In genomic region chr18:70046796-70047195, GRCh38 we compare ENCODE assay signal across 24 cellular contexts.
A peak's percentile ranks its signal among the peaks of the same experiment; 100 is the strongest.
DNase-seq lines count a peak whose midpoint lies in the region; ATAC-seq and TF ChIP-seq lines count a peak whose summit lies in the region.
"Had no signal": no experiment of that assay in that cellular context is flagged by ENCODE, and none has a peak within 500 bp of the region (broad histone marks: within the 10 kb centered on the region; RNA-seq: fewer than 3 reads in every experiment).

No MANE protein-coding gene starts in this region.

- WGBS in smooth muscle cell (ENCODE audit: low lambda C conversion rate) = 74% methylated on average over 1 of the region's 1 CpG

- peak overlapping the region; percentile 90 for H3K27ac ChIP-seq in smooth muscle cell (ENCODE audit: low read depth)
- H3K27ac ChIP-seq: BLaER1, neutrophil, Peyer's patch, psoas muscle, WERI-Rb-1 had no signal

- no peaks in the 10 kb centered on the region for H3K36me3 ChIP-seq in adipocyte (ENCODE audit: control insufficient read depth, insufficient read depth, low read length, severe bottlenecking)
- no peaks in the 10 kb centered on the region for H3K36me3 ChIP-seq in smooth muscle cell (ENCODE audit: low read depth)
- H3K36me3 ChIP-seq: neutrophil, Peyer's patch, WERI-Rb-1 had no signal

- peaks cover 7% of the 10 kb centered on the region for H3F3A ChIP-seq in smooth muscle cell (ENCODE audit: low read depth)

- H3K9ac ChIP-seq in adipocyte (ENCODE audit: low read length) = peak overlapping the region; percentile 3
- H3K9ac ChIP-seq in smooth muscle cell (ENCODE audit: low read depth) = no peak overlapping the region
- H3K9ac ChIP-seq: BLaER1 had no signal

- no peak for ATAC-seq in HG02852 (IDR thresholded peaks at IDR 0.05; ENCODE audit: unreplicated experiment)

- H3K27me3 ChIP-seq in adipocyte (replicated peaks; ENCODE audit: control insufficient read depth, insufficient read depth, low read length) = no peaks in the 10 kb centered on the region
- no peaks in the 10 kb centered on the region for H3K27me3 ChIP-seq in smooth muscle cell (ENCODE audit: low read depth)
- H3K27me3 ChIP-seq: BLaER1, heart right ventricle, neutrophil, Peyer's patch had no signal

- H4K20me1 ChIP-seq in smooth muscle cell (ENCODE audit: low read depth) = no peaks in the 10 kb centered on the region
- H4K20me1 ChIP-seq: BLaER1 had no signal

- H3K4me1 ChIP-seq in adipocyte (ENCODE audit: control insufficient read depth, insufficient read depth, low read length) (peaks cover 52% of the 10 kb centered on the region), smooth muscle cell (ENCODE audit: low read depth) (peaks cover 12% of the 10 kb centered on the region)
- H3K4me1 ChIP-seq: Peyer's patch had no signal

- DNase-seq in GM04503 (ENCODE audit: low read depth) = peak; percentile 22
- peak; percentile 29 for DNase-seq in adipocyte (ENCODE audit: low read depth)
- peak; percentile 52 for DNase-seq in fibroblast of the aortic adventitia (ENCODE audit: low read depth)
- no peak for DNase-seq in smooth muscle cell (lab: John Stamatoyannopoulos, UW; ENCODE audit: unreplicated experiment)
- no peak for DNase-seq in OCI-M2 (lab: John Stamatoyannopoulos, UW; ENCODE audit: unreplicated experiment)
- DNase-seq in epidermal melanocyte (ENCODE audit: insufficient read length, low spot score) = no peak
- DNase-seq: activated CD4-positive, alpha-beta T cell treated with anti-CD3 and anti-CD28 coated beads, Interleukin-2, amount 50 U/mL, for 1 hour; activated CD8-positive, alpha-beta memory T cell treated with anti-CD3 and anti-CD28 coated beads, Interleukin-2, amount 50 U/mL, for 4 hours; COR-L47; DND-41; effector CD4-positive, alpha-beta T cell; H7; NCI-H1417 treated with DMSO at 0.1 percent for 48 hours; NCI-H510A treated with DMSO at 0.1 percent for 48 hours; NK-92 treated with Interleukin-12 subunit alpha and Interleukin-12 subunit beta, amount 100 ng/mL, for 24 hours; Peyer's patch; psoas muscle; stimulated activated CD4-positive, alpha-beta T cell treated with anti-CD3 and anti-CD28 coated beads, Interleukin-4, amount 100 ng/mL, for 24 hours; stimulated activated naive CD4-positive, alpha-beta T cell treated with Interleukin-2 at 50 U/mL for 16 hours; WERI-Rb-1 had no signal

- H3K4me3 ChIP-seq in adipocyte (ENCODE audit: low read length) (no peak overlapping the region), fibroblast of the aortic adventitia (ENCODE audit: low read depth, low read length) (peak overlapping the region; percentile 45), smooth muscle cell (no peak overlapping the region)
- H3K4me3 ChIP-seq: BLaER1, Peyer's patch, psoas muscle had no signal

- TF ChIP-seq CTCF in fibroblast of the aortic adventitia (IDR thresholded peaks at IDR 0.05; ENCODE audit: insufficient read depth, low read length) = no peak
- no peak for TF ChIP-seq CTCF in smooth muscle cell (IDR thresholded peaks at IDR 0.05; ENCODE audit: borderline replicate concordance, insufficient read depth, poor library complexity, severe bottlenecking)

- H3K79me2 ChIP-seq in smooth muscle cell (ENCODE audit: low read depth) = no peaks in the 10 kb centered on the region

- H3K9me3 ChIP-seq in adipocyte (ENCODE audit: control insufficient read depth, low read length) (no peaks in the 10 kb centered on the region), smooth muscle cell (replicated peaks; ENCODE audit: low read depth) (no peaks in the 10 kb centered on the region)
- H3K9me3 ChIP-seq: BLaER1, heart right ventricle, neutrophil, Peyer's patch, psoas muscle had no signal

- H3K4me2 ChIP-seq in smooth muscle cell = no peak overlapping the region
- H3K4me2 ChIP-seq: BLaER1 had no signal

- no peak overlapping the region for H2AFZ ChIP-seq in smooth muscle cell (ENCODE audit: low read depth)

Comparison
In these comparisons a context has a peak if more than half of its experiments do, and no peak if none do; other contexts are left out.
1. DNase-seq: peak in GM04503 (single experiment), adipocyte (single experiment) and fibroblast of the aortic adventitia (single experiment); none in smooth muscle cell (single experiment), OCI-M2 (single experiment) and epidermal melanocyte (single experiment).